Comparison of ENCODE assay signal across 7 cellular contexts in genomic region chr2:174487536-174488162, GRCh38. TPM values are rescaled to one million over a fixed set of nuclear protein-coding genes. Genes with fewer than 3 reads are reported as not detected.
A peak's percentile ranks its signal among the peaks of the same experiment; 100 is the strongest.
DNase-seq lines count a peak whose midpoint lies in the region; ATAC-seq and TF ChIP-seq lines count a peak whose summit lies in the region.

No MANE protein-coding gene starts in this region.

- H3K27me3 Mint-ChIP-seq in endothelial cell (ENCODE audit: unreplicated experiment) = peaks cover 3% of the 10 kb centered on the region

- H3K4me1 Mint-ChIP-seq in endothelial cell (ENCODE audit: unreplicated experiment) = peaks cover 11% of the 10 kb centered on the region

- H2AFZ ChIP-seq in Loucy (ENCODE audit: low read length) = peak overlapping the region; percentile 95

- no peaks in the 10 kb centered on the region for H3K9me3 Mint-ChIP-seq in endothelial cell (ENCODE audit: unreplicated experiment)

- no peaks in the 10 kb centered on the region for H3K79me2 ChIP-seq in Loucy (ENCODE audit: insufficient read depth, low read length)

- H3K4me3 Mint-ChIP-seq in endothelial cell (ENCODE audit: unreplicated experiment) = peak overlapping the region; percentile 92

- H3K9ac ChIP-seq in Loucy (ENCODE audit: low read depth, low read length, poor library complexity, severe bottlenecking) = peak overlapping the region; percentile 63

- peak overlapping the region; percentile 76 for H3K4me2 ChIP-seq in Loucy (ENCODE audit: low read depth, low read length, poor library complexity, severe bottlenecking)

- peaks cover 11% of the 10 kb centered on the region for H3K27me3 ChIP-seq in Loucy (ENCODE audit: insufficient read depth, low read length, poor library complexity, severe bottlenecking)

- H3K27ac Mint-ChIP-seq in endothelial cell (ENCODE audit: unreplicated experiment) = peak overlapping the region; percentile 94

- H3K36me3 Mint-ChIP-seq in endothelial cell (ENCODE audit: low read depth, unreplicated experiment) = no peaks in the 10 kb centered on the region

- H3K4me1 ChIP-seq in Loucy (ENCODE audit: insufficient read depth, low read length, poor library complexity, severe bottlenecking) = peaks cover 14% of the 10 kb centered on the region

- TF ChIP-seq CTCF in Loucy (conservative IDR thresholded peaks at IDR 0.05; ENCODE audit: low read length) = no peak
- no peak for TF ChIP-seq CTCF in endothelial cell (IDR thresholded peaks at IDR 0.05; ENCODE audit: unreplicated experiment)
- TF ChIP-seq CTCF in omental fat pad (IDR thresholded peaks at IDR 0.05) = no peak

- H3K9me2 ChIP-seq in Loucy (replicated peaks; ENCODE audit: low read depth, low read length) = no peaks in the 10 kb centered on the region

- ATAC-seq in GM19467 (IDR thresholded peaks at IDR 0.05; ENCODE audit: unreplicated experiment) = peak; percentile 17
- peak; percentile 3 for ATAC-seq in omental fat pad (ENCODE audit: low FRiP score)
- no peak for ATAC-seq in HG03520 (IDR thresholded peaks at IDR 0.05; ENCODE audit: unreplicated experiment)
- ATAC-seq in HG02981 (IDR thresholded peaks at IDR 0.05; ENCODE audit: unreplicated experiment) = no peak

- H3K36me3 ChIP-seq in Loucy (ENCODE audit: insufficient read depth, low read length) = no peaks in the 10 kb centered on the region

- no peaks in the 10 kb centered on the region for H4K20me1 ChIP-seq in Loucy (ENCODE audit: insufficient read depth, low read length, poor library complexity, severe bottlenecking)

- H3F3A ChIP-seq in Loucy (ENCODE audit: low read depth) = no peaks in the 10 kb centered on the region; the same call in 1 of the 2 replicates

- peak overlapping the region; percentile 85 for H3K4me3 ChIP-seq in Loucy (ENCODE audit: low read length, poor library complexity, severe bottlenecking)

- DNase-seq in endothelial cell (ENCODE audit: low spot score) = no peak
- DNase-seq in omental fat pad (ENCODE audit: low spot score) = no peak
- no peak for DNase-seq in NCI-H2107 (lab: John Stamatoyannopoulos, UW)

- no peaks in the 10 kb centered on the region for H3K9me3 ChIP-seq in Loucy (ENCODE audit: insufficient read depth, low read depth, low read length)

RNA-seq across cellular contexts. Expression of gene GPR155, which starts 0.8 kb away (rescaled TPM):
- total RNA-seq in endothelial cell (ENCODE audit: unreplicated experiment) = 1.7 TPM
- 1 to 10 TPM; 3.6 to 8.0 (median 6.2) TPM for total RNA-seq in omental fat pad

Comparison
In these comparisons a context has a peak if more than half of its experiments do, and no peak if none do; other contexts are left out.
1. ATAC-seq: peak in GM19467 (single experiment) and omental fat pad (single experiment); none in HG03520 (single experiment) and HG02981 (single experiment).